In the genomic region with DNA sequence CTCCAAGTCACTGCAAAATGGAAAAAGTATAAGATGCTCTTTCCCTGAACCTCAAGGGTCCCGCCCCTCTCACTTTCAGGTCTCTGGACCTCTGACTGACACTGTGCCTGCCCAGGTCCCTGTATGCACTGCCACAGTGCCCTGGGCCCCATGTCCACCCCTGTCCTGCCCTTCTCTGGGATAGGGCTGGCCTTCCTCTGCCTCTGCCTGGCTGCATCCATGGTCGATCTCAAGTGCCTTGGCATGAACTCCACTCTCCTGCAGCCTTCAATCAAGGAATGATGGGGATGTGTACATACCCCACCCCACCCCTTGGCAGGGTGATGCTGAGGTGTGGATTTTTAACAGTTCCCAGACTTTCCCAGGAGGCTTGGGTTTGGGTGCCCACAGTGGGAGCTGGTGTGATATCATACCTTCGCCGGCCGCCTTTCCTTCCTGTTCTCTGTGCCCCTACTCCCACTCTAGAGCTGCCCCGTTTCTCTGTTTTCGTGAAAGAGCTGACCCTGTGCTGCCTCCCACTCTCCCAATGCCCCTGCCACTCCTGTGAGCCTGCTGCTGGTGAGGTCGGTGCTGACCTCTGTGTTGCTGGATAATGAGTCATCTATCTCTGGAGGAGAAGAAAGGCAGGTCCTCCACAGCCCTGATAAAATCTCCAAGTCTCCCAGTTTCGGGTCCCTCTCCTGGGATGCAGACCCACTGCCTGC, we compare ENCODE assay signal across 1 cellular context.
A peak's percentile ranks its signal among the peaks of the same experiment; 100 is the strongest.
TF ChIP-seq lines count a peak whose summit lies in the region.

No MANE protein-coding gene starts in this region.

TF ChIP-seq in K562, 482 proteins besides CTCF, POLR2A, EP300 and RAD21 (continues in another document):
- TF ChIP-seq ARNT (IDR thresholded peaks at IDR 0.05) (no peak), STAT5A (IDR thresholded peaks at IDR 0.05; ENCODE audit: borderline replicate concordance, low read length) (no peak), CC2D1A (IDR thresholded peaks at IDR 0.05) (no peak), MYNN (IDR thresholded peaks at IDR 0.05) (0 out of 2 replicates have a peak, but pooled peaks have one; percentile 16), MYNN (CRISPR knock-in tag; IDR thresholded peaks at IDR 0.05) (no peak), XRCC3 (IDR thresholded peaks at IDR 0.05) (no peak), ZNF696 (CRISPR knock-in tag; conservative IDR thresholded peaks at IDR 0.05) (no peak), RFX1 (IDR thresholded peaks at IDR 0.05) (no peak), TOE1 (IDR thresholded peaks at IDR 0.05; ENCODE audit: borderline replicate concordance) (no peak), TOE1 (CRISPR knock-in tag; IDR thresholded peaks at IDR 0.05; ENCODE audit: borderline replicate concordance, low read depth) (no peak), GABPA (tag; conservative IDR thresholded peaks at IDR 0.05; ENCODE audit: low read depth) (no peak), MCM3 (IDR thresholded peaks at IDR 0.05) (no peak), CBX2 (IDR thresholded peaks at IDR 0.05; ENCODE audit: insufficient read depth, low read length, poor library complexity, severe bottlenecking) (no peak), ZNF408 (CRISPR knock-in tag; IDR thresholded peaks at IDR 0.05; ENCODE audit: low read depth) (no peak), GABPB2 (CRISPR knock-in tag; conservative IDR thresholded peaks at IDR 0.05) (no peak), DMBX1 (CRISPR knock-in tag; IDR thresholded peaks at IDR 0.05; ENCODE audit: borderline replicate concordance) (no peak), POLR2G (IDR thresholded peaks at IDR 0.05; ENCODE audit: low read depth, low read length) (0 out of 2 replicates have a peak, but pooled peaks have one; percentile 14), MTA3 (IDR thresholded peaks at IDR 0.05; ENCODE audit: borderline replicate concordance) (no peak), SRSF1 (IDR thresholded peaks at IDR 0.05; ENCODE audit: low read depth, low read length) (no peak), TAF9B (IDR thresholded peaks at IDR 0.05; ENCODE audit: partially characterized antibody) (no peak), TARDBP (IDR thresholded peaks at IDR 0.05) (no peak), ARID1B (IDR thresholded peaks at IDR 0.05) (peak; percentile 58), FOSL1 (tag; conservative IDR thresholded peaks at IDR 0.05) (peak; percentile 84), PHB (CRISPR knock-in tag; IDR thresholded peaks at IDR 0.05) (no peak), NFRKB (IDR thresholded peaks at IDR 0.05; ENCODE audit: low read depth) (no peak), BHLHE40 (IDR thresholded peaks at IDR 0.05; ENCODE audit: low read length) (no peak), RFX7 (CRISPR knock-in tag; IDR thresholded peaks at IDR 0.05) (no peak), CREB1 (IDR thresholded peaks at IDR 0.05) (no peak), CREB1 (CRISPR knock-in tag; IDR thresholded peaks at IDR 0.05) (no peak), NR4A1 (CRISPR knock-in tag; IDR thresholded peaks at IDR 0.05) (no peak), NR4A1 (tag; IDR thresholded peaks at IDR 0.05) (no peak), NR2C1 (IDR thresholded peaks at IDR 0.05) (no peak), NR2C1 (tag; IDR thresholded peaks at IDR 0.05) (no peak)
- TF ChIP-seq, protein P1, sequence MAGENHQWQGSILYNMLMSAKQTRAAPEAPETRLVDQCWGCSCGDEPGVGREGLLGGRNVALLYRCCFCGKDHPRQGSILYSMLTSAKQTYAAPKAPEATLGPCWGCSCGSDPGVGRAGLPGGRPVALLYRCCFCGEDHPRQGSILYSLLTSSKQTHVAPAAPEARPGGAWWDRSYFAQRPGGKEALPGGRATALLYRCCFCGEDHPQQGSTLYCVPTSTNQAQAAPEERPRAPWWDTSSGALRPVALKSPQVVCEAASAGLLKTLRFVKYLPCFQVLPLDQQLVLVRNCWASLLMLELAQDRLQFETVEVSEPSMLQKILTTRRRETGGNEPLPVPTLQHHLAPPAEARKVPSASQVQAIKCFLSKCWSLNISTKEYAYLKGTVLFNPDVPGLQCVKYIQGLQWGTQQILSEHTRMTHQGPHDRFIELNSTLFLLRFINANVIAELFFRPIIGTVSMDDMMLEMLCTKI (IDR thresholded peaks at IDR 0.05; ENCODE audit: partially characterized antibody) = no peak
- TF ChIP-seq, protein P2, sequence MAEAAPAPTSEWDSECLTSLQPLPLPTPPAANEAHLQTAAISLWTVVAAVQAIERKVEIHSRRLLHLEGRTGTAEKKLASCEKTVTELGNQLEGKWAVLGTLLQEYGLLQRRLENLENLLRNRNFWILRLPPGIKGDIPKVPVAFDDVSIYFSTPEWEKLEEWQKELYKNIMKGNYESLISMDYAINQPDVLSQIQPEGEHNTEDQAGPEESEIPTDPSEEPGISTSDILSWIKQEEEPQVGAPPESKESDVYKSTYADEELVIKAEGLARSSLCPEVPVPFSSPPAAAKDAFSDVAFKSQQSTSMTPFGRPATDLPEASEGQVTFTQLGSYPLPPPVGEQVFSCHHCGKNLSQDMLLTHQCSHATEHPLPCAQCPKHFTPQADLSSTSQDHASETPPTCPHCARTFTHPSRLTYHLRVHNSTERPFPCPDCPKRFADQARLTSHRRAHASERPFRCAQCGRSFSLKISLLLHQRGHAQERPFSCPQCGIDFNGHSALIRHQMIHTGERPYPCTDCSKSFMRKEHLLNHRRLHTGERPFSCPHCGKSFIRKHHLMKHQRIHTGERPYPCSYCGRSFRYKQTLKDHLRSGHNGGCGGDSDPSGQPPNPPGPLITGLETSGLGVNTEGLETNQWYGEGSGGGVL (CRISPR knock-in tag; IDR thresholded peaks at IDR 0.05) = no peak
- TF ChIP-seq, protein P3, sequence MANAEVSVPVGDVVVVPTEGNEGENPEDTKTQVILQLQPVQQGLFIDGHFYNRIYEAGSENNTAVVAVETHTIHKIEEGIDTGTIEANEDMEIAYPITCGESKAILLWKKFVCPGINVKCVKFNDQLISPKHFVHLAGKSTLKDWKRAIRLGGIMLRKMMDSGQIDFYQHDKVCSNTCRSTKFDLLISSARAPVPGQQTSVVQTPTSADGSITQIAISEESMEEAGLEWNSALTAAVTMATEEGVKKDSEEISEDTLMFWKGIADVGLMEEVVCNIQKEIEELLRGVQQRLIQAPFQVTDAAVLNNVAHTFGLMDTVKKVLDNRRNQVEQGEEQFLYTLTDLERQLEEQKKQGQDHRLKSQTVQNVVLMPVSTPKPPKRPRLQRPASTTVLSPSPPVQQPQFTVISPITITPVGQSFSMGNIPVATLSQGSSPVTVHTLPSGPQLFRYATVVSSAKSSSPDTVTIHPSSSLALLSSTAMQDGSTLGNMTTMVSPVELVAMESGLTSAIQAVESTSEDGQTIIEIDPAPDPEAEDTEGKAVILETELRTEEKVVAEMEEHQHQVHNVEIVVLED (CRISPR knock-in tag; IDR thresholded peaks at IDR 0.05) = no peak
- TF ChIP-seq, protein P4, sequence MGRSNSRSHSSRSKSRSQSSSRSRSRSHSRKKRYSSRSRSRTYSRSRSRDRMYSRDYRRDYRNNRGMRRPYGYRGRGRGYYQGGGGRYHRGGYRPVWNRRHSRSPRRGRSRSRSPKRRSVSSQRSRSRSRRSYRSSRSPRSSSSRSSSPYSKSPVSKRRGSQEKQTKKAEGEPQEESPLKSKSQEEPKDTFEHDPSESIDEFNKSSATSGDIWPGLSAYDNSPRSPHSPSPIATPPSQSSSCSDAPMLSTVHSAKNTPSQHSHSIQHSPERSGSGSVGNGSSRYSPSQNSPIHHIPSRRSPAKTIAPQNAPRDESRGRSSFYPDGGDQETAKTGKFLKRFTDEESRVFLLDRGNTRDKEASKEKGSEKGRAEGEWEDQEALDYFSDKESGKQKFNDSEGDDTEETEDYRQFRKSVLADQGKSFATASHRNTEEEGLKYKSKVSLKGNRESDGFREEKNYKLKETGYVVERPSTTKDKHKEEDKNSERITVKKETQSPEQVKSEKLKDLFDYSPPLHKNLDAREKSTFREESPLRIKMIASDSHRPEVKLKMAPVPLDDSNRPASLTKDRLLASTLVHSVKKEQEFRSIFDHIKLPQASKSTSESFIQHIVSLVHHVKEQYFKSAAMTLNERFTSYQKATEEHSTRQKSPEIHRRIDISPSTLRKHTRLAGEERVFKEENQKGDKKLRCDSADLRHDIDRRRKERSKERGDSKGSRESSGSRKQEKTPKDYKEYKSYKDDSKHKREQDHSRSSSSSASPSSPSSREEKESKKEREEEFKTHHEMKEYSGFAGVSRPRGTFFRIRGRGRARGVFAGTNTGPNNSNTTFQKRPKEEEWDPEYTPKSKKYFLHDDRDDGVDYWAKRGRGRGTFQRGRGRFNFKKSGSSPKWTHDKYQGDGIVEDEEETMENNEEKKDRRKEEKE (IDR thresholded peaks at IDR 0.05; ENCODE audit: borderline replicate concordance in 1 of 2, control insufficient read depth in 1 of 2, low read depth in 2 of 2, low read length in 1 of 2) = no peak
- TF ChIP-seq, protein P5, sequence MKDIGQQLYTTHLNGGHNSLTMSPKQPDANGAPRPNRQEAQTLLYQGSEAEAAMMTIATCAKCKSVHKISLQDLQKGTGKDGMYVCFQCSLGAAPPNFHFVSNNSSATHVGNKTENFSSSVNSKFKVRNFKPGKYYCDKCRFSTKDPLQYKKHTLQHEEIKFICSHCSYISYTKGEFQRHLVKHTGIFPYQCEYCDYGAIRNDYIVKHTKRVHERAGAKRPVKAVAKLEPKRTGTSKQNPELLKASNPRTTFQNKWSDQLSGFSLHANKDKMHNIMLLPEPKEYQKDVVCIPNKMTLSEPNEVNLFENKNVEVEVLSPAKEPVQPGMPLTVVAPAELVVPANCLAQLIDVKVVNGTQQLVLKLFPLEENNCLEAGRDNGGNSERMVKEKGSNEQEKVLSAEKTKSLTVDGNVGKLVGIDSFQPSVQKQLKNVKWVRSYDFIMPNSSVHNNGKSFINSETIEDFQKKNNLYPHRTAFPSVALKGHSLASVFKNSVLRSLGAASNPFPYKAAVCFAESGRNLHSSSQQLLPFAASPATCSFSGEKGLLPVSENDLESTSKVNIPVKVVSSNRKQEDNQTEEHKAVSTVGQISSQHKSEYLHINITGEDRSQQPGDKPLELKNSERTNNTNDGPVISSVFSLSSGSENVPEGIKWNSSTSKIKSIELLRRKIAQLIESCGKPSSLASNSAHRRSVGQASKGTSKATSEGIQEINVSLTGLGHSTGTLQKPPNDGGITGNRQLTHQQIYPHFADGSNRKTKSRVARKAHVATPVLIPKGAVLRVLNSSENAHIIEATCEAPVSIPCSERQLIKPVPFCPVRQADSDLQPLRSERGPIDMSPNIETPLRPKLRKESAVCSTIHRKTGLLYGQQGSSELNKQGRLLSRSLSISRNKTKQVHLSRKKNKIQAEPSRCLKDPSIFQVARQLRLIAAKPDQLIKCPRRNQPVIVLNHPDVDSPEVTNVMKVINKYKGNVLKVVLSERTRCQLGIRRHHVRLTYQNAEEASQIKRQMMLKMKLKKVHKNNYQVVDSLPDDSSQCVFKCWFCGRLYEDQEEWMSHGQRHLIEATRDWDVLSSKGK (CRISPR knock-in tag; IDR thresholded peaks at IDR 0.05) = no peak
- TF ChIP-seq, protein P6, sequence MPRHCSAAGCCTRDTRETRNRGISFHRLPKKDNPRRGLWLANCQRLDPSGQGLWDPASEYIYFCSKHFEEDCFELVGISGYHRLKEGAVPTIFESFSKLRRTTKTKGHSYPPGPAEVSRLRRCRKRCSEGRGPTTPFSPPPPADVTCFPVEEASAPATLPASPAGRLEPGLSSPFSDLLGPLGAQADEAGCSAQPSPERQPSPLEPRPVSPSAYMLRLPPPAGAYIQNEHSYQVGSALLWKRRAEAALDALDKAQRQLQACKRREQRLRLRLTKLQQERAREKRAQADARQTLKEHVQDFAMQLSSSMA (CRISPR knock-in tag; IDR thresholded peaks at IDR 0.05) = no peak
- TF ChIP-seq, protein P7, sequence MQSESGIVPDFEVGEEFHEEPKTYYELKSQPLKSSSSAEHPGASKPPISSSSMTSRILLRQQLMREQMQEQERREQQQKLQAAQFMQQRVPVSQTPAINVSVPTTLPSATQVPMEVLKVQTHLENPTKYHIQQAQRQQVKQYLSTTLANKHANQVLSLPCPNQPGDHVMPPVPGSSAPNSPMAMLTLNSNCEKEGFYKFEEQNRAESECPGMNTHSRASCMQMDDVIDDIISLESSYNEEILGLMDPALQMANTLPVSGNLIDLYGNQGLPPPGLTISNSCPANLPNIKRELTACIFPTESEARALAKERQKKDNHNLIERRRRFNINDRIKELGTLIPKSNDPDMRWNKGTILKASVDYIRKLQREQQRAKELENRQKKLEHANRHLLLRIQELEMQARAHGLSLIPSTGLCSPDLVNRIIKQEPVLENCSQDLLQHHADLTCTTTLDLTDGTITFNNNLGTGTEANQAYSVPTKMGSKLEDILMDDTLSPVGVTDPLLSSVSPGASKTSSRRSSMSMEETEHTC (IDR thresholded peaks at IDR 0.05) = no peak
- TF ChIP-seq, protein P8, sequence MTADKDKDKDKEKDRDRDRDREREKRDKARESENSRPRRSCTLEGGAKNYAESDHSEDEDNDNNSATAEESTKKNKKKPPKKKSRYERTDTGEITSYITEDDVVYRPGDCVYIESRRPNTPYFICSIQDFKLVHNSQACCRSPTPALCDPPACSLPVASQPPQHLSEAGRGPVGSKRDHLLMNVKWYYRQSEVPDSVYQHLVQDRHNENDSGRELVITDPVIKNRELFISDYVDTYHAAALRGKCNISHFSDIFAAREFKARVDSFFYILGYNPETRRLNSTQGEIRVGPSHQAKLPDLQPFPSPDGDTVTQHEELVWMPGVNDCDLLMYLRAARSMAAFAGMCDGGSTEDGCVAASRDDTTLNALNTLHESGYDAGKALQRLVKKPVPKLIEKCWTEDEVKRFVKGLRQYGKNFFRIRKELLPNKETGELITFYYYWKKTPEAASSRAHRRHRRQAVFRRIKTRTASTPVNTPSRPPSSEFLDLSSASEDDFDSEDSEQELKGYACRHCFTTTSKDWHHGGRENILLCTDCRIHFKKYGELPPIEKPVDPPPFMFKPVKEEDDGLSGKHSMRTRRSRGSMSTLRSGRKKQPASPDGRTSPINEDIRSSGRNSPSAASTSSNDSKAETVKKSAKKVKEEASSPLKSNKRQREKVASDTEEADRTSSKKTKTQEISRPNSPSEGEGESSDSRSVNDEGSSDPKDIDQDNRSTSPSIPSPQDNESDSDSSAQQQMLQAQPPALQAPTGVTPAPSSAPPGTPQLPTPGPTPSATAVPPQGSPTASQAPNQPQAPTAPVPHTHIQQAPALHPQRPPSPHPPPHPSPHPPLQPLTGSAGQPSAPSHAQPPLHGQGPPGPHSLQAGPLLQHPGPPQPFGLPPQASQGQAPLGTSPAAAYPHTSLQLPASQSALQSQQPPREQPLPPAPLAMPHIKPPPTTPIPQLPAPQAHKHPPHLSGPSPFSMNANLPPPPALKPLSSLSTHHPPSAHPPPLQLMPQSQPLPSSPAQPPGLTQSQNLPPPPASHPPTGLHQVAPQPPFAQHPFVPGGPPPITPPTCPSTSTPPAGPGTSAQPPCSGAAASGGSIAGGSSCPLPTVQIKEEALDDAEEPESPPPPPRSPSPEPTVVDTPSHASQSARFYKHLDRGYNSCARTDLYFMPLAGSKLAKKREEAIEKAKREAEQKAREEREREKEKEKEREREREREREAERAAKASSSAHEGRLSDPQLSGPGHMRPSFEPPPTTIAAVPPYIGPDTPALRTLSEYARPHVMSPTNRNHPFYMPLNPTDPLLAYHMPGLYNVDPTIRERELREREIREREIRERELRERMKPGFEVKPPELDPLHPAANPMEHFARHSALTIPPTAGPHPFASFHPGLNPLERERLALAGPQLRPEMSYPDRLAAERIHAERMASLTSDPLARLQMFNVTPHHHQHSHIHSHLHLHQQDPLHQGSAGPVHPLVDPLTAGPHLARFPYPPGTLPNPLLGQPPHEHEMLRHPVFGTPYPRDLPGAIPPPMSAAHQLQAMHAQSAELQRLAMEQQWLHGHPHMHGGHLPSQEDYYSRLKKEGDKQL (CRISPR knock-in tag; IDR thresholded peaks at IDR 0.05; ENCODE audit: borderline replicate concordance) = no peak
